12 cellular contexts compared by ENCODE assay signal in the genomic region with DNA sequence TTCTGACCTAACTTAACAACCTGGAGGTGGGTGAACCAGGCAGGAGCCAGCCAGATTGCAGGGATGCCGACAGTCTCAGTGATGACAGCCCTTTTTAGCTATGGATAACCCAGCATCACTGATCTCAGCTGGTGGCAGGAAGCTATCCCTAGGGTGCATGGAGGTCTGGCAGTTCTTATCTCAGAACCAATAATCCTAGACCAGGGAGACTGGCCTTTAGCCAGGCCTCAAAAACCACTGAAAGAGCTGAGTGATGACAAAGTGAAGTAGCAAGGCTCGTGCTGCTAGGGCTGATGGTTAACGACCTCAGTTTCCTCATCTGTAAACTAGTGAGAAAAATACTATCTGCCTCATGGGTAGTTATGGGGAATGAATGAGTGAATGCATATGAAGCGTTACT.
DNase-seq lines count a peak whose midpoint lies in the region; TF ChIP-seq lines count a peak whose summit lies in the region.
"Had no signal": no experiment of that assay in that cellular context is flagged by ENCODE, and none has a peak within 500 bp of the region (broad histone marks: within the 10 kb centered on the region; RNA-seq: fewer than 3 reads in every experiment).

No MANE protein-coding gene starts in this region.

- no peaks in the 10 kb centered on the region for H3K27me3 ChIP-seq in OCI-LY3 (ENCODE audit: low read depth, low read length)
- peaks cover 15% of the 10 kb centered on the region for H3K27me3 ChIP-seq in endodermal cell (ENCODE audit: control insufficient read depth, insufficient read depth, low read length, poor library complexity, severe bottlenecking)

- H3K36me3 Mint-ChIP-seq in endodermal cell (ENCODE audit: low read depth) (peaks cover 2% of the 10 kb centered on the region), type B pancreatic cell (peaks cover 3% of the 10 kb centered on the region)

- H3K79me2 ChIP-seq in OCI-LY3 (ENCODE audit: low read length) = peaks cover 37% of the 10 kb centered on the region

- H3K4me1 ChIP-seq in OCI-LY3 (ENCODE audit: low read length) = peaks cover 28% of the 10 kb centered on the region
- peaks cover 6% of the 10 kb centered on the region for H3K4me1 ChIP-seq in endodermal cell (ENCODE audit: control insufficient read depth, insufficient read depth, low read length)

- H3K27me3 Mint-ChIP-seq in endodermal cell (ENCODE audit: insufficient read depth) (peaks cover 19% of the 10 kb centered on the region), type B pancreatic cell (peaks cover 7% of the 10 kb centered on the region)

- H3K9ac ChIP-seq in OCI-LY3 (ENCODE audit: low read length) = no peak overlapping the region
- H3K9ac ChIP-seq in endodermal cell (ENCODE audit: extremely low read depth, low read length, poor library complexity, severe bottlenecking) = no peak overlapping the region

- H3K9me3 Mint-ChIP-seq in endodermal cell (no peaks in the 10 kb centered on the region), type B pancreatic cell (no peaks in the 10 kb centered on the region)

- H3K9me3 ChIP-seq in OCI-LY3 (ENCODE audit: insufficient read depth, low read length) (no peaks in the 10 kb centered on the region), endodermal cell (ENCODE audit: control insufficient read depth, low read length) (no peaks in the 10 kb centered on the region)

- no peak for TF ChIP-seq CTCF in OCI-LY3 (IDR thresholded peaks at IDR 0.05; ENCODE audit: low read depth, low read length)
- no peak for TF ChIP-seq CTCF in endodermal cell (conservative IDR thresholded peaks at IDR 0.05)
- TF ChIP-seq CTCF in type B pancreatic cell (conservative IDR thresholded peaks at IDR 0.05) = no peak

- peaks cover 27% of the 10 kb centered on the region for H3K4me1 Mint-ChIP-seq in endodermal cell
- peaks cover 28% of the 10 kb centered on the region for H3K4me1 Mint-ChIP-seq in type B pancreatic cell (ENCODE audit: unreplicated experiment)

- H3K27ac Mint-ChIP-seq in endodermal cell (peak overlapping the region; percentile 57), type B pancreatic cell (peak overlapping the region; percentile 16)

- no peak overlapping the region for H3K4me3 Mint-ChIP-seq in endodermal cell
- no peak overlapping the region for H3K4me3 Mint-ChIP-seq in type B pancreatic cell

- DNase-seq in stimulated activated CD4-positive, alpha-beta T cell treated with anti-CD3 and anti-CD28 coated beads, Interleukin-12 subunit alpha, Interleukin-12 subunit beta, amount 100 ng/mL, for 48 hours (ENCODE audit: low read depth in 2 of 3, low spot score in 1 of 3) = peak in 2 of 3 donors; percentile 10 to 15
- DNase-seq in stimulated activated CD4-positive, alpha-beta T cell treated with anti-CD3 and anti-CD28 coated beads, Interleukin-4, amount 100 ng/mL, for 1 hour = no peak
- DNase-seq in endodermal cell (peak; percentile 65), type B pancreatic cell (ENCODE audit: extremely low spot score, unreplicated experiment) (no peak), hypothalamus (lab: John Stamatoyannopoulos, UW) (no peak), caudate nucleus (lab: John Stamatoyannopoulos, UW) (no peak), globus pallidus (ENCODE audit: low spot score) (no peak)
- DNase-seq: activated gamma-delta T cell, COR-L47, NCI-H2227 treated with DMSO at 0.1 percent for 48 hours had no signal

- H3K36me3 ChIP-seq in OCI-LY3 (replicated peaks; ENCODE audit: low read depth, low read length) = peaks cover 7% of the 10 kb centered on the region
- no peaks in the 10 kb centered on the region for H3K36me3 ChIP-seq in endodermal cell (ENCODE audit: control insufficient read depth, insufficient read depth, low read length)

- no peak overlapping the region for H3K4me3 ChIP-seq in OCI-LY3 (ENCODE audit: low read length)
- peak overlapping the region; percentile 39 for H3K4me3 ChIP-seq in endodermal cell (ENCODE audit: low read length)
- H3K4me3 ChIP-seq: SK-N-MC had no signal

- H4K20me1 ChIP-seq in OCI-LY3 (ENCODE audit: insufficient read depth, low read length) = 0 out of 2 replicates have a peak, but pooled peaks cover 4% of the 10 kb centered on the region

- H3K4me2 ChIP-seq in OCI-LY3 (ENCODE audit: low read length) = peak overlapping the region; percentile 22; the same call in 1 of the 2 replicates

- H3K27ac ChIP-seq in OCI-LY3 (ENCODE audit: low read length) (no peak overlapping the region), endodermal cell (ENCODE audit: low read depth, low read length) (no peak overlapping the region), caudate nucleus (ENCODE audit: low read depth, low read length) (no peak overlapping the region)
- H3K27ac ChIP-seq: SK-N-MC had no signal

- 69 to 85% methylated on average over 3 to 4 of the region's 4 CpGs for WGBS in endodermal cell (ENCODE audit: insufficient coverage in 1 of 2, insufficient read length in 1 of 2), 2 experiments

- H2AFZ ChIP-seq in OCI-LY3 (ENCODE audit: low read depth, low read length) = no peak overlapping the region

Comparison
In these comparisons a context has a peak if more than half of its experiments do, and no peak if none do; other contexts are left out.
1. DNase-seq: peak in stimulated activated CD4-positive, alpha-beta T cell treated with anti-CD3 and anti-CD28 coated beads, Interleukin-12 subunit alpha, Interleukin-12 subunit beta, amount 100 ng/mL, for 48 hours (2 of 3) and endodermal cell (single experiment); none in stimulated activated CD4-positive, alpha-beta T cell treated with anti-CD3 and anti-CD28 coated beads, Interleukin-4, amount 100 ng/mL, for 1 hour (single experiment), type B pancreatic cell (single experiment), hypothalamus (0 of 51), caudate nucleus (0 of 61) and globus pallidus (single experiment).